30 cellular contexts compared by ENCODE assay signal in genomic region chr1:173648880-173649605, GRCh38. TPM values are rescaled to one million over a fixed set of nuclear protein-coding genes. Genes with fewer than 3 reads are reported as not detected.
"Had no signal": no experiment of that assay in that cellular context is flagged by ENCODE, and none has a peak within 500 bp of the region (broad histone marks: within the 10 kb centered on the region; RNA-seq: fewer than 3 reads in every experiment).

No MANE protein-coding gene starts in this region.

- ATAC-seq: T-helper 17 cell had no signal

- H3K9me3 ChIP-seq: MG63 had no signal

- H3K4me2 ChIP-seq: KMS-11 had no signal

- H3K4me3 ChIP-seq: MG63 had no signal

- H3K27ac ChIP-seq: brain microvascular endothelial cell, KMS-11 had no signal

- DNase-seq: activated B cell treated with CpG ODN at 0.5 μM for 24 hours; activated CD4-positive, alpha-beta memory T cell treated with anti-CD3 and anti-CD28 coated beads for 36 hours; activated CD4-positive, alpha-beta T cell treated with anti-CD3 and anti-CD28 coated beads, Interleukin-2, amount 10 ng/mL, durations not matched to agents 7 days and 5 days; activated CD8-positive, alpha-beta memory T cell treated with anti-CD3 and anti-CD28 coated beads for 24 hours; activated gamma-delta T cell treated with Interleukin-2 at 50 U/mL for 16 hours; activated naive CD4-positive, alpha-beta T cell treated with anti-CD3 and anti-CD28 coated beads, Interleukin-2, amount 10 ng/mL, durations not matched to agents 7 days and 5 days; activated naive CD8-positive, alpha-beta T cell treated with anti-CD3 and anti-CD28 coated beads for 36 hours; activated T-cell treated with anti-CD3 and anti-CD28 coated beads, Interleukin-2, amount 50 U/mL, for 48 hours; brain microvascular endothelial cell; MG63; MV-4-11; NCI-H1092 treated with DMSO at 0.1 percent for 48 hours; NCI-H1417 treated with DMSO at 0.1 percent for 48 hours; NCI-H1694; NCI-H2029; NCI-H2107; NCI-H2171 treated with DMSO at 0.1 percent for 48 hours; NCI-H226; NCI-H526; NK-92 treated with Interleukin-12 subunit alpha and Interleukin-12 subunit beta, amount 100 ng/mL, for 24 hours; SIG-M5; T-helper 17 cell; T-helper 9 cell had no signal

RNA-seq across cellular contexts. Expression of gene TEX50, which starts 13.9 kb away (rescaled TPM):
- total RNA-seq: activated B cell treated with CpG ODN at 0.5 μM for 24 hours; activated CD4-positive, alpha-beta memory T cell treated with anti-CD3 and anti-CD28 coated beads for 36 hours; activated CD4-positive, alpha-beta T cell treated with anti-CD3 and anti-CD28 coated beads, Interleukin-2, amount 10 ng/mL, durations not matched to agents 7 days and 5 days; activated naive CD8-positive, alpha-beta T cell treated with anti-CD3 and anti-CD28 coated beads for 36 hours; activated T-helper 2 cell treated with anti-CD3 and anti-CD28 coated beads, Interferon-gamma antibody, Interleukin-2, Interleukin-4, amounts not matched to agents 10 μg/mL and 5 μg/mL and 100 μg/mL, durations not matched to agents 14 hours and 24 hours and 36 hours; cardiac septum; cerebellum; NCI-H460; RPMI7951; T-helper 17 cell had no signal
- polyA plus RNA-seq: adipose tissue had no signal

RNA-seq across cellular contexts. Expression of gene ANKRD45, which starts 20.6 kb away (rescaled TPM):
- total RNA-seq: activated B cell treated with CpG ODN at 0.5 μM for 24 hours; activated CD4-positive, alpha-beta memory T cell treated with anti-CD3 and anti-CD28 coated beads for 36 hours; activated CD4-positive, alpha-beta T cell treated with anti-CD3 and anti-CD28 coated beads, Interleukin-2, amount 10 ng/mL, durations not matched to agents 7 days and 5 days; activated T-helper 2 cell treated with anti-CD3 and anti-CD28 coated beads, Interferon-gamma antibody, Interleukin-2, Interleukin-4, amounts not matched to agents 10 μg/mL and 5 μg/mL and 100 μg/mL, durations not matched to agents 14 hours and 24 hours and 36 hours; NCI-H460; RPMI7951; T-helper 17 cell had no signal

RNA-seq across cellular contexts. Expression of gene SLC9C2, which starts 46.2 kb away (rescaled TPM):
- total RNA-seq: activated B cell treated with CpG ODN at 0.5 μM for 24 hours; activated CD4-positive, alpha-beta memory T cell treated with anti-CD3 and anti-CD28 coated beads for 36 hours; activated CD4-positive, alpha-beta T cell treated with anti-CD3 and anti-CD28 coated beads, Interleukin-2, amount 10 ng/mL, durations not matched to agents 7 days and 5 days; activated naive CD8-positive, alpha-beta T cell treated with anti-CD3 and anti-CD28 coated beads for 36 hours; activated T-helper 2 cell treated with anti-CD3 and anti-CD28 coated beads, Interferon-gamma antibody, Interleukin-2, Interleukin-4, amounts not matched to agents 10 μg/mL and 5 μg/mL and 100 μg/mL, durations not matched to agents 14 hours and 24 hours and 36 hours; NCI-H460; RPMI7951; T-helper 17 cell had no signal
